ENCODE assay signal across 8 cellular contexts in the genomic region with DNA sequence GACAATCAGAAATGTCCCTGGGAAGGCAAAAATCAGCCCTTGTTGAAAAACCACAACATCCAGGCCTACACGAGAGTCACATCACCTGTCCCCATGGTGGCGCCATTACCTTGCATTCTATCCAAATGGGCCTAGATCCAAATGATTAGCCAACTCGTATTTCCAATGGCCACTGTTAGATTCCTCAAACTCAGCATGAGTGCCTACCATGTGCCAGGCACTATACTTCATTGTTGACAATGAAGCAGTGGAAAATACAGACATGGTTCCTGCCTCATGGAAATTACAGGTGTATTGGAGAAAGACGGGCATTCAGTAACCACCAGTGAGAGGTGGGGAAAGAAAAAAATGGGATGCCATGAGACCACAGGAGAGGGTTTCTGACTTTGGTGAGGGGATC. TPM values are rescaled to one million over a fixed set of nuclear protein-coding genes. Genes with fewer than 3 reads are reported as not detected.
DNase-seq lines count a peak whose midpoint lies in the region; ATAC-seq, FAIRE-seq and TF ChIP-seq lines count a peak whose summit lies in the region.

No MANE protein-coding gene starts in this region.

- intact Hi-C loops in K562 (cut with micrococcal nuclease) (loop anchor here (1.0 to 5.0 kb wide), 5 partner anchors 61 to 290 kb away; a partner anchor contains a TSS), mucosa of descending colon (cut with DNase I, micrococcal nuclease) (no loop called here)

- TF ChIP-seq CTCF in BE2C (IDR thresholded peaks at IDR 0.05; ENCODE audit: low read depth, low read length) (peak; percentile 49), HEK293 (tag by site-specific recombination; IDR thresholded peaks at IDR 0.05) (no peak), K562 (IDR thresholded peaks at IDR 0.05 in 2 of 3, conservative IDR thresholded peaks at IDR 0.05 in 1 of 3; ENCODE audit: insufficient read depth in 2 of 3, low read depth in 1 of 3, low read length in 3 of 3) (peak; percentile 79 to 92 (median 84)), mucosa of descending colon (IDR thresholded peaks at IDR 0.05) (peak; percentile 13)

- H3K27me3 ChIP-seq in BE2C, result no peaks in the 10 kb centered on the region
- H3K27me3 ChIP-seq in K562 (ENCODE audit: control insufficient read depth in 2 of 2, insufficient read depth in 2 of 2, low read length in 2 of 2), result no peaks in the 10 kb centered on the region

- no peak overlapping the region for H3K4me2 ChIP-seq in K562 (ENCODE audit: insufficient read depth, low read length)

- in situ Hi-C loops in K562 (cut with MboI), result loop anchor here (10.0 kb wide), 1 partner anchor 67 kb away; no protein-coding TSS in a partner anchor

- H3K4me1 ChIP-seq in BE2C (no peaks in the 10 kb centered on the region), HEK293 (ENCODE audit: control insufficient read depth, insufficient read depth, low read length) (no peaks in the 10 kb centered on the region), K562 (replicated peaks in 1 of 2; ENCODE audit: control insufficient read depth in 2 of 2, insufficient read depth in 2 of 2, low read length in 2 of 2) (peaks cover 43 to 59% of the 10 kb centered on the region in 2 experiments), mucosa of descending colon (ENCODE audit: low read depth) (peaks cover 28% of the 10 kb centered on the region)

- no peaks in the 10 kb centered on the region for H3K36me3 ChIP-seq in BE2C
- no peaks in the 10 kb centered on the region for H3K36me3 ChIP-seq in HEK293 (ENCODE audit: control insufficient read depth in 2 of 2, insufficient read depth in 1 of 2, low read length in 2 of 2)
- H3K36me3 ChIP-seq in K562 (ENCODE audit: control insufficient read depth, insufficient read depth, low read length), result no peaks in the 10 kb centered on the region; the same call in 2 of the 3 replicates
- H3K36me3 ChIP-seq in mucosa of descending colon (ENCODE audit: low read depth), result no peaks in the 10 kb centered on the region

- TF ChIP-seq RAD21 in K562 (CRISPR knock-in tag; conservative IDR thresholded peaks at IDR 0.05 in 1 of 2, IDR thresholded peaks at IDR 0.05 in 1 of 2), result peak; percentile 85 to 93

- peak; percentile 46; the same call in 1 of the 2 replicates for TF ChIP-seq EP300 in K562 (IDR thresholded peaks at IDR 0.05; ENCODE audit: low read length)

- peak overlapping the region; percentile 79 for H2AFZ ChIP-seq in K562 (ENCODE audit: low read depth, low read length)

- peak; percentile 82 for FAIRE-seq in K562 (lab: Jason Lieb, UNC)

- TF ChIP-seq POLR2A in K562 (conservative IDR thresholded peaks at IDR 0.05), result no peak

- H3K79me2 ChIP-seq in K562 (ENCODE audit: control insufficient read depth, insufficient read depth, low read length), result peaks cover 9% of the 10 kb centered on the region; the same call in 2 of the 3 replicates

- H3K4me3 ChIP-seq in BE2C (ENCODE audit: low read depth, low read length), result no peak overlapping the region
- H3K4me3 ChIP-seq in HEK293 (ENCODE audit: low read depth, low read length), result no peak overlapping the region
- no peak overlapping the region for H3K4me3 ChIP-seq in K562
- no peak overlapping the region for H3K4me3 ChIP-seq in mucosa of descending colon

- BruUV-seq in K562 (replicated peaks; lab: Mats Ljungman, UMichigan), result no TSS peak

- H3K27ac ChIP-seq in HEK293 (ENCODE audit: extremely low read depth, low read depth, low read length), result no peak overlapping the region
- H3K27ac ChIP-seq in K562 (ENCODE audit: extremely low read depth, low read depth, low read length), result peak overlapping the region; percentile 87

- CTCF ChIA-PET in HEK293 (lab: Yijun Ruan, JAX) (interaction anchor here (0.6 to 19.5 kb wide), 9 partner anchors 8 to 843 kb away, joined by 3 to 451 read pairs (median 4); a partner anchor contains a TSS), K562 (lab: Yijun Ruan, JAX; ENCODE audit: low intra/inter-chr PET ratio) (interaction anchor here (0.6 to 2.0 kb wide), 4 partner anchors 61 to 133 kb away, joined by 3 to 20 read pairs (median 6); no protein-coding TSS in a partner anchor)

- 26% methylated on average over 4 of the region's 4 CpGs for WGBS in K562 (ENCODE audit: insufficient coverage, low coverage, missing lambda C conversion rate)

- no peaks in the 10 kb centered on the region for H3K9me3 ChIP-seq in BE2C
- H3K9me3 ChIP-seq in HEK293 (ENCODE audit: control insufficient read depth, insufficient read depth, low read depth, low read length), result no peaks in the 10 kb centered on the region
- no peaks in the 10 kb centered on the region for H3K9me3 ChIP-seq in K562 (replicated peaks; ENCODE audit: control insufficient read depth, insufficient read depth, low read depth, low read length)
- no peaks in the 10 kb centered on the region for H3K9me3 ChIP-seq in mucosa of descending colon

- DNase-seq in BE2C, result peak; percentile 34
- peak; percentile 68 for DNase-seq in NCI-H774 (lab: John Stamatoyannopoulos, UW)
- peak in 3 of 4 experiments; percentile 35 to 87 (median 71) for DNase-seq in K562 (ENCODE audit: extremely low read depth in 1 of 4, low spot score in 3 of 4)
- DNase-seq in mucosa of descending colon, result peak in 2 of 3 donors; percentile 57 to 83
- no peak for DNase-seq in anterior cingulate cortex (lab: John Stamatoyannopoulos, UW)
- DNase-seq in epidermal melanocyte (ENCODE audit: insufficient read length, low spot score), result no peak

- H3K9ac ChIP-seq in K562 (ENCODE audit: insufficient read depth in 1 of 2, low read depth in 2 of 2, low read length in 2 of 2), result no peak overlapping the region

- no peaks in the 10 kb centered on the region for H3K9me1 ChIP-seq in K562 (ENCODE audit: control insufficient read depth, insufficient read depth, low read length)

- H4K20me1 ChIP-seq in K562 (replicated peaks; ENCODE audit: control insufficient read depth, insufficient read depth, low read length), result no peaks in the 10 kb centered on the region

- ATAC-seq in K562 (peak; percentile 9; the same call in 2 of the 3 replicates), mucosa of descending colon (peak; percentile 55), GM21717 (IDR thresholded peaks at IDR 0.05; ENCODE audit: unreplicated experiment) (no peak)

- POLR2A ChIA-PET in HEK293 (lab: Yijun Ruan, JAX), result interaction anchor here (0.8 kb wide), 1 partner anchor 43 kb away, joined by 3 read pairs; no protein-coding TSS in a partner anchor
- POLR2A ChIA-PET in K562 (lab: Yijun Ruan, JAX), result no interaction called here

TF ChIP-seq in HEK293, 187 proteins besides CTCF, POLR2A, EP300 and RAD21:
- TF ChIP-seq ZNF423 (tag by site-specific recombination; IDR thresholded peaks at IDR 0.05) (no peak), ZBTB17 (tag by site-specific recombination; IDR thresholded peaks at IDR 0.05) (peak; percentile 44; the same call in 1 of the 2 replicates), ZEB2 (tag by site-specific recombination; IDR thresholded peaks at IDR 0.05) (0 out of 2 replicates have a peak, but pooled peaks have one; percentile 22), ZNF660 (tag by site-specific recombination; IDR thresholded peaks at IDR 0.05) (no peak), ZNF654 (tag by site-specific recombination; IDR thresholded peaks at IDR 0.05; ENCODE audit: low read depth) (peak; percentile 69)

RNA-seq across cellular contexts. Expression of a gene that starts 29.8 kb away (rescaled TPM):
- 0.42 TPM for polyA plus RNA-seq in BE2C (2012; ENCODE audit: insufficient read depth, insufficient read length, low read depth)
- 19.2 and 27.7 TPM in 2 replicates for total RNA-seq in K562 (2011; cell fraction: chromatin; rRNA removed; ENCODE audit: low replicate concordance)
- 19.9 and 20.2 TPM in 2 replicates for total RNA-seq in K562 (2011; cell fraction: nucleolus; rRNA removed)
- 24.8 and 32.7 TPM in 2 replicates for total RNA-seq in K562 (2011; cell fraction: nucleoplasm; rRNA removed)
- 4.1 and 7.1 TPM in 2 replicates for total RNA-seq in K562 (2014; rRNA removed)
- 3.7 and 5.2 TPM in 2 replicates for total RNA-seq in K562 (2014; rRNA removed; fragmentation: Illumina TruSeq; extraction: Trizol)
- 2.4 and 5.5 TPM in 2 replicates for total RNA-seq in K562 (2015; rRNA removed; fragmentation: Illumina TruSeq; extraction: Trizol)
- 24.9 and 27.6 TPM in 2 replicates for total RNA-seq in K562 (2021)
- 1.3 and 3.0 TPM in 2 replicates for polyA plus RNA-seq in K562 (2011; rRNA removed)
- 2.3 and 2.9 TPM in 2 replicates for polyA plus RNA-seq in K562 (2011; cell fraction: cytosol; rRNA removed)
- polyA plus RNA-seq in K562 (2011; cell fraction: nucleus; rRNA removed), result 4.5 and 7.2 TPM in 2 replicates
- 17.1 and 21.9 TPM in 2 replicates for polyA plus RNA-seq in K562 (2012)
- polyA plus RNA-seq in K562 (2014; fragmentation: Illumina TruSeq; extraction: Trizol), result 16.2 and 20.5 TPM in 2 replicates
- 1 to 10 TPM; 1.2 to 1.4 TPM for polyA plus RNA-seq in K562 (2014; fragmentation: Nextera tagmentation; extraction: Ambion mirVana)
- 4.9 and 5.3 TPM in 2 replicates for polyA plus RNA-seq in K562 (2014; rRNA removed)
- 4.1 and 4.8 TPM in 2 replicates for polyA minus RNA-seq in K562 (2011; rRNA and poly(A)+ RNA removed)
- polyA minus RNA-seq in K562 (2011; cell fraction: cytosol; rRNA and poly(A)+ RNA removed), result 15.2 and 25.1 TPM in 2 replicates
- polyA minus RNA-seq in K562 (2011; cell fraction: nucleus; rRNA and poly(A)+ RNA removed), result 3.4 and 5.2 TPM in 2 replicates
- 100 to 1,000 TPM in 2 of 3 donors, 10 to 100 TPM in 1; 52.7 to 140 (median 108) TPM for total RNA-seq in mucosa of descending colon

Comparison
In these comparisons a context has a peak if more than half of its experiments do, and no peak if none do; other contexts are left out.
1. DNase-seq: peak in BE2C (single experiment), NCI-H774 (single experiment), K562 (3 of 4) and mucosa of descending colon (2 of 3); none in anterior cingulate cortex (0 of 58) and epidermal melanocyte (single experiment).